1 cellular context compared by ENCODE assay signal in genomic region chr2:191699341-191699945, GRCh38.
A peak's percentile ranks its signal among the peaks of the same experiment; 100 is the strongest.
TF ChIP-seq lines count a peak whose summit lies in the region.

No MANE protein-coding gene starts in this region.

TF ChIP-seq in K562, 482 proteins besides CTCF, POLR2A, EP300 and RAD21 (continued from another document and continues in another):
- TF ChIP-seq NCOA2 (IDR thresholded peaks at IDR 0.05; ENCODE audit: partially characterized antibody in 2 of 2) (peak in 1 of 2 experiments; percentile 82), SUPT5H (IDR thresholded peaks at IDR 0.05) (peak; percentile 47), AFF1 (IDR thresholded peaks at IDR 0.05; ENCODE audit: low read depth in 1 of 2, partially characterized antibody in 2 of 2) (no peak), NFXL1 (CRISPR knock-in tag; IDR thresholded peaks at IDR 0.05) (no peak), MNT (conservative IDR thresholded peaks at IDR 0.05) (no peak), TBL1XR1 (IDR thresholded peaks at IDR 0.05; ENCODE audit: low read length in 2 of 2) (no peak), SNIP1 (IDR thresholded peaks at IDR 0.05; ENCODE audit: low read depth) (no peak), DACH1 (IDR thresholded peaks at IDR 0.05; ENCODE audit: partially characterized antibody) (no peak), MBD2 (IDR thresholded peaks at IDR 0.05; ENCODE audit: borderline replicate concordance, low read depth) (no peak), FOXK2 (conservative IDR thresholded peaks at IDR 0.05 in 1 of 2, IDR thresholded peaks at IDR 0.05 in 1 of 2; ENCODE audit: low read depth in 2 of 2) (no peak), ZNF3 (CRISPR knock-in tag; IDR thresholded peaks at IDR 0.05) (no peak), GTF2B (IDR thresholded peaks at IDR 0.05; ENCODE audit: extremely low read depth, insufficient read length) (no peak), ZNF143 (CRISPR knock-in tag; IDR thresholded peaks at IDR 0.05) (no peak), ARID2 (IDR thresholded peaks at IDR 0.05) (peak; percentile 60; the same call in 1 of the 2 replicates), CHD7 (IDR thresholded peaks at IDR 0.05; ENCODE audit: low read depth, low read length) (no peak), XRCC3 (IDR thresholded peaks at IDR 0.05) (no peak), ZSCAN29 (IDR thresholded peaks at IDR 0.05) (no peak), HDAC1 (IDR thresholded peaks at IDR 0.05) (no peak), NFIX (CRISPR knock-in tag; IDR thresholded peaks at IDR 0.05; ENCODE audit: low read depth) (peak; percentile 20; the same call in 1 of the 2 replicates), GABPB2 (CRISPR knock-in tag; conservative IDR thresholded peaks at IDR 0.05) (no peak), BRF2 (IDR thresholded peaks at IDR 0.05; ENCODE audit: borderline replicate concordance, insufficient read depth, insufficient read length) (no peak), HINFP (tag; conservative IDR thresholded peaks at IDR 0.05; ENCODE audit: low read depth) (no peak), ETS1 (conservative IDR thresholded peaks at IDR 0.05; ENCODE audit: control insufficient read depth, low read depth, low read length) (no peak), TFE3 (CRISPR knock-in tag; IDR thresholded peaks at IDR 0.05) (no peak), NFRKB (IDR thresholded peaks at IDR 0.05; ENCODE audit: low read depth) (peak; percentile 51; the same call in 1 of the 2 replicates), PHF20 (IDR thresholded peaks at IDR 0.05; ENCODE audit: partially characterized antibody) (peak; percentile 85), LEF1 (IDR thresholded peaks at IDR 0.05) (peak; percentile 71), IFI16 (CRISPR knock-in tag; IDR thresholded peaks at IDR 0.05) (no peak), HNRNPH1 (optimal IDR thresholded peaks at IDR 0.05; ENCODE audit: low read depth, low read length) (no peak), KDM1A (IDR thresholded peaks at IDR 0.05) (peak in 1 of 2 experiments; percentile 85; a peak in 1 of 4 replicates), TARDBP (IDR thresholded peaks at IDR 0.05) (no peak), FOXA3 (CRISPR knock-in tag; conservative IDR thresholded peaks at IDR 0.05 in 1 of 2, IDR thresholded peaks at IDR 0.05 in 1 of 2) (peak in 1 of 2 experiments; percentile 32; a peak in 1 of 4 replicates), ZBTB26 (CRISPR knock-in tag; IDR thresholded peaks at IDR 0.05) (no peak)
